ENCODE assay signal across 13 cellular contexts in genomic region chr17:1997146-1997586, GRCh38. TPM values are rescaled to one million over a fixed set of nuclear protein-coding genes. Genes with fewer than 3 reads are reported as not detected.
A peak's percentile ranks its signal among the peaks of the same experiment; 100 is the strongest.
DNase-seq lines count a peak whose midpoint lies in the region; ATAC-seq, FAIRE-seq and TF ChIP-seq lines count a peak whose summit lies in the region.
"Had no signal": no experiment of that assay in that cellular context is flagged by ENCODE, and none has a peak within 500 bp of the region (broad histone marks: within the 10 kb centered on the region; RNA-seq: fewer than 3 reads in every experiment).

No MANE protein-coding gene starts in this region.

- H3K4me3 ChIP-seq in CD8-positive, alpha-beta T cell (ENCODE audit: low read depth, low read length) = no peak overlapping the region
- H3K4me3 ChIP-seq in H1 (ENCODE audit: extremely low read depth in 1 of 4, insufficient read depth in 2 of 4, low read depth in 3 of 4, low read length in 4 of 4) = peak overlapping the region in 1 of 4 experiments; percentile 63; a peak in 2 of 8 replicates
- H3K4me3 ChIP-seq: PC-9 had no signal

- TF ChIP-seq CTCF in CD8-positive, alpha-beta T cell (IDR thresholded peaks at IDR 0.05) = no peak
- TF ChIP-seq CTCF in H1 (IDR thresholded peaks at IDR 0.05; ENCODE audit: control extremely low read depth in 1 of 3, insufficient read depth in 1 of 3, low read depth in 1 of 3, low read length in 3 of 3) = no peak

- H2AK5ac ChIP-seq in H1 (ENCODE audit: low read depth, low read length) = no peak overlapping the region

- H3K9me3 ChIP-seq in CD8-positive, alpha-beta T cell (ENCODE audit: low read length) = no peaks in the 10 kb centered on the region
- no peaks in the 10 kb centered on the region for H3K9me3 ChIP-seq in H1 (ENCODE audit: insufficient read depth in 2 of 2, low read depth in 1 of 2, low read length in 1 of 2)

- no peak for TF ChIP-seq RAD21 in H1 (IDR thresholded peaks at IDR 0.05 in 1 of 2, conservative IDR thresholded peaks at IDR 0.05 in 1 of 2; ENCODE audit: low read depth in 2 of 2, low read length in 2 of 2)

- no peak for TF ChIP-seq POLR2A in H1 (IDR thresholded peaks at IDR 0.05; ENCODE audit: control extremely low read depth in 1 of 2, low read depth in 2 of 2, low read length in 2 of 2)

- no peaks in the 10 kb centered on the region for H3K79me1 ChIP-seq in H1 (ENCODE audit: low read depth, low read length)

- peak overlapping the region; percentile 10; the same call in 1 of the 2 replicates for H2BK12ac ChIP-seq in H1 (ENCODE audit: low read depth, low read length)

- H3K36me3 Mint-ChIP-seq in CD8-positive, alpha-beta T cell = no peaks in the 10 kb centered on the region
- H3K36me3 Mint-ChIP-seq in activated T-cell treated with anti-CD3 and anti-CD28 coated beads, Interleukin-2, amount 50 U/mL, for 24 hours (ENCODE audit: low read depth) = no peaks in the 10 kb centered on the region
- H3K36me3 Mint-ChIP-seq: CD8-positive, alpha-beta memory T cell had no signal

- no peak for ATAC-seq in CD8-positive, alpha-beta T cell
- ATAC-seq: activated T-helper 17 cell treated with anti-CD3 and anti-CD28 coated beads, Interleukin-2, amount 50 U/mL, for 72 hours had no signal

- no peaks in the 10 kb centered on the region for H4K20me1 ChIP-seq in H1 (replicated peaks in 1 of 2; ENCODE audit: control insufficient read depth in 1 of 2, insufficient read depth in 2 of 2, low read length in 2 of 2)

- 0 out of 2 replicates have a peak overlapping the region, but pooled peaks have one; percentile 74 for H2BK15ac ChIP-seq in H1 (ENCODE audit: low read length)

- H2AFZ ChIP-seq in H1 (ENCODE audit: low read length) = no peak overlapping the region
- H2AFZ ChIP-seq: PC-9 had no signal

- no peak overlapping the region for H3K27ac ChIP-seq in CD8-positive, alpha-beta T cell (ENCODE audit: low read depth, low read length)
- H3K27ac ChIP-seq in H1 (ENCODE audit: low read depth, low read length) = no peak overlapping the region
- H3K27ac ChIP-seq: PC-9 had no signal

- peaks cover 26% of the 10 kb centered on the region for H3K27me3 Mint-ChIP-seq in CD8-positive, alpha-beta T cell (ENCODE audit: low read depth)
- H3K27me3 Mint-ChIP-seq in activated T-cell treated with anti-CD3 and anti-CD28 coated beads, Interleukin-2, amount 50 U/mL, for 24 hours = peaks cover 36% of the 10 kb centered on the region

- peaks cover 3% of the 10 kb centered on the region for H3K27me3 ChIP-seq in CD8-positive, alpha-beta T cell (ENCODE audit: insufficient read depth, low read length)
- peaks cover 8 to 28% (median 20%) of the 10 kb centered on the region in 4 experiments for H3K27me3 ChIP-seq in H1 (replicated peaks in 1 of 4; ENCODE audit: control insufficient read depth in 3 of 4, extremely low read depth in 1 of 4, insufficient read depth in 3 of 4, low read length in 3 of 4)

- H3K18ac ChIP-seq in H1 (ENCODE audit: extremely low read depth, low read length) = no peak overlapping the region

- intact Hi-C loops in CD8-positive, alpha-beta T cell (cut with DNase I, micrococcal nuclease) = no loop called here

- no peaks in the 10 kb centered on the region for H3K36me3 ChIP-seq in CD8-positive, alpha-beta T cell (ENCODE audit: insufficient read depth, low read length)
- no peaks in the 10 kb centered on the region for H3K36me3 ChIP-seq in H1 (ENCODE audit: control insufficient read depth in 2 of 4, insufficient read depth in 4 of 4, low read length in 3 of 4)

- H3K4me3 Mint-ChIP-seq in CD8-positive, alpha-beta T cell = peak overlapping the region; percentile 20
- H3K4me3 Mint-ChIP-seq in activated T-cell treated with anti-CD3 and anti-CD28 coated beads, Interleukin-2, amount 50 U/mL, for 24 hours = no peak overlapping the region
- H3K4me3 Mint-ChIP-seq: activated T-helper 17 cell treated with anti-CD3 and anti-CD28 coated beads, Interleukin-2, amount 50 U/mL, for 72 hours; CD8-positive, alpha-beta memory T cell had no signal

- no peaks in the 10 kb centered on the region for H3K4me1 ChIP-seq in CD8-positive, alpha-beta T cell (ENCODE audit: insufficient read depth, low read length)
- peaks cover 0 to 21% (median 12%) of the 10 kb centered on the region in 4 experiments; a peak in 6 of 7 replicates for H3K4me1 ChIP-seq in H1 (replicated peaks in 1 of 4; ENCODE audit: control insufficient read depth in 3 of 4, insufficient read depth in 4 of 4, low read length in 3 of 4)

- TF ChIP-seq EP300 in H1 (IDR thresholded peaks at IDR 0.05; ENCODE audit: borderline replicate concordance in 1 of 2, low read depth in 2 of 2, low read length in 2 of 2) = no peak

- H3K23ac ChIP-seq in H1 (ENCODE audit: insufficient read length) = no peak overlapping the region

- H3K23me2 ChIP-seq in H1 (ENCODE audit: low read depth, low read length) = peaks cover 4% of the 10 kb centered on the region; the same call in 1 of the 2 replicates

- no peak overlapping the region for H3K27ac Mint-ChIP-seq in CD8-positive, alpha-beta T cell
- no peak overlapping the region for H3K27ac Mint-ChIP-seq in activated T-cell treated with anti-CD3 and anti-CD28 coated beads, Interleukin-2, amount 50 U/mL, for 24 hours
- H3K27ac Mint-ChIP-seq: activated T-helper 17 cell treated with anti-CD3 and anti-CD28 coated beads, Interleukin-2, amount 50 U/mL, for 72 hours had no signal

- H3K4ac ChIP-seq in H1 (replicated peaks; ENCODE audit: insufficient read length, low read depth, low read length) = no peak overlapping the region

- POLR2A ChIA-PET in CD8-positive, alpha-beta T cell (lab: Charles Lee) = no interaction called here
- POLR2A ChIA-PET in H1 (lab: Charles Lee; ENCODE audit: partially characterized antibody) = no interaction called here

- WGBS in H1 (ENCODE audit: extremely low coverage in 1 of 2, insufficient coverage in 1 of 2, insufficient read length in 1 of 2, insufficient replicate concordance in 2 of 2, low coverage in 1 of 2, low lambda C conversion rate in 2 of 2, missing lambda C conversion rate in 1 of 2), 2 experiments = 76% methylated on average over 12 of the region's 12 CpGs; no CpG with 5 or more reads in 1 of the 2 experiments

- H4K8ac ChIP-seq in H1 (ENCODE audit: extremely low read depth, insufficient read depth, low read length) = no peak overlapping the region

- H3K79me2 ChIP-seq in H1 (ENCODE audit: control insufficient read depth in 1 of 2, insufficient read depth in 2 of 2, low read length in 2 of 2) = no peaks in the 10 kb centered on the region

- DNase-seq in CD8-positive, alpha-beta T cell = no peak
- DNase-seq in NCI-H526 treated with DMSO at 0.1 percent for 48 hours (lab: John Stamatoyannopoulos, UW) = peak; percentile 34
- DNase-seq in H1 (ENCODE audit: low read depth in 1 of 2, low spot score in 2 of 2) = no peak
- peak; percentile 65 for DNase-seq in mucosa of gallbladder (ENCODE audit: low spot score)
- DNase-seq in activated T-cell treated with anti-CD3 and anti-CD28 coated beads, Interleukin-2, amount 50 U/mL, for 24 hours = no peak
- no peak for DNase-seq in NCI-H1417 (lab: John Stamatoyannopoulos, UW)
- DNase-seq in COLO668 (lab: John Stamatoyannopoulos, UW; ENCODE audit: unreplicated experiment) = no peak
- no peak for DNase-seq in stimulated activated CD4-positive, alpha-beta T cell treated with anti-CD3 and anti-CD28 coated beads, Interleukin-1b, Interleukin-23, amount 100 ng/mL, for 48 hours
- DNase-seq: activated CD4-positive, CD25-positive, alpha-beta regulatory T cell; CD8-positive, alpha-beta memory T cell; NCI-H1417 treated with DMSO at 0.1 percent for 48 hours; PC-9 had no signal

- no peak overlapping the region for H4K5ac ChIP-seq in H1 (ENCODE audit: insufficient read length, low read depth, low read length)

- H3K9me3 Mint-ChIP-seq in CD8-positive, alpha-beta T cell = no peaks in the 10 kb centered on the region
- H3K9me3 Mint-ChIP-seq in activated T-cell treated with anti-CD3 and anti-CD28 coated beads, Interleukin-2, amount 50 U/mL, for 24 hours = no peaks in the 10 kb centered on the region
- H3K9me3 Mint-ChIP-seq: activated T-helper 17 cell treated with anti-CD3 and anti-CD28 coated beads, Interleukin-2, amount 50 U/mL, for 72 hours; CD8-positive, alpha-beta memory T cell had no signal

- H2BK20ac ChIP-seq in H1 (ENCODE audit: low read length) = 0 out of 2 replicates have a peak overlapping the region, but pooled peaks have one; percentile 22

- H2BK120ac ChIP-seq in H1 (replicated peaks; ENCODE audit: low read depth, low read length) = no peak overlapping the region

- FAIRE-seq in H1 (lab: Jason Lieb, UNC) = peak; percentile 58

- H4K91ac ChIP-seq in H1 (replicated peaks; ENCODE audit: insufficient read length, low read length) = no peak overlapping the region

- no peak overlapping the region for H3K14ac ChIP-seq in H1 (ENCODE audit: insufficient read length)

- CTCF ChIA-PET in CD8-positive, alpha-beta T cell (lab: Charles Lee) = no interaction called here
- CTCF ChIA-PET in H1 (lab: Charles Lee; ENCODE audit: partially characterized antibody) = interaction anchor here (0.6 to 2.2 kb wide), 3 partner anchors 14 to 88 kb away, joined by 3 to 6 read pairs (median 6); partner anchors contain the start of gene RTN4RL1

- H2BK5ac ChIP-seq in H1 (ENCODE audit: low read depth, low read length) = no peak overlapping the region

- no peak overlapping the region for H3K56ac ChIP-seq in H1 (replicated peaks; ENCODE audit: insufficient read length, low read depth, low read length)

- H3K4me2 ChIP-seq in H1 (ENCODE audit: insufficient read depth in 1 of 2, low read depth in 2 of 2, low read length in 2 of 2) = peak overlapping the region; percentile 64 to 73
- H3K4me2 ChIP-seq: PC-9 had no signal

- H3K4me1 Mint-ChIP-seq in CD8-positive, alpha-beta T cell (ENCODE audit: low read depth) = peaks cover 4% of the 10 kb centered on the region
- H3K4me1 Mint-ChIP-seq in activated T-cell treated with anti-CD3 and anti-CD28 coated beads, Interleukin-2, amount 50 U/mL, for 24 hours (ENCODE audit: low read depth) = no peaks in the 10 kb centered on the region
- H3K4me1 Mint-ChIP-seq: activated T-helper 17 cell treated with anti-CD3 and anti-CD28 coated beads, Interleukin-2, amount 50 U/mL, for 72 hours had no signal

- H3K9ac ChIP-seq in H1 (replicated peaks in 1 of 4; ENCODE audit: extremely low read depth in 1 of 4, low read depth in 3 of 4, low read length in 3 of 4) = no peak overlapping the region

RNA-seq across cellular contexts. Expression of gene RTN4RL1, which starts 28.0 kb away (rescaled TPM):
- not detected for total RNA-seq in CD8-positive, alpha-beta T cell
- 0.11 TPM in 1 of 2 replicates, not detected in the other for total RNA-seq in H1 (2021; fragmentation: NEBNext Ultra II Directional; extraction: Animal tissue kit (Norgen Biotek cat#: 25700))
- polyA plus RNA-seq in H1 (2011; rRNA removed) = 0.09 and 0.11 TPM in 2 replicates
- polyA plus RNA-seq in H1 (2011; cell fraction: cytosol; rRNA removed) = 0.10 TPM
- 0.07 TPM for polyA plus RNA-seq in H1 (2011; cell fraction: nucleus; rRNA removed)
- polyA plus RNA-seq in H1 (2012, experiment 1 of 2) = 0.11 to 0.17 TPM (median 0.14 TPM) in 3 of 4 replicates, not detected in the other
- 0.12 TPM for polyA plus RNA-seq in H1 (2012, experiment 2 of 2)
- 0.06 TPM for polyA plus RNA-seq in H1 (2013, experiment 1 of 2)
- polyA plus RNA-seq in H1 (2013, experiment 2 of 2) = 0.04 TPM
- 0.03 and 0.05 TPM in 2 replicates for polyA minus RNA-seq in H1 (2011; rRNA and poly(A)+ RNA removed)
- not detected for polyA minus RNA-seq in H1 (2011; cell fraction: cytosol; rRNA and poly(A)+ RNA removed)
- polyA minus RNA-seq in H1 (2011; cell fraction: nucleus; rRNA and poly(A)+ RNA removed) = not detected
- 9.3 TPM for total RNA-seq in mucosa of gallbladder

RNA-seq across cellular contexts. Expression of gene DPH1, which starts 32.8 kb away (rescaled TPM):
- total RNA-seq in CD8-positive, alpha-beta T cell = 100 to 1,000 TPM; 128 to 149 TPM
- total RNA-seq in H1 (2021; fragmentation: NEBNext Ultra II Directional; extraction: Animal tissue kit (Norgen Biotek cat#: 25700)) = 24.9 and 27.1 TPM in 2 replicates
- 30.0 and 48.3 TPM in 2 replicates for polyA plus RNA-seq in H1 (2011; rRNA removed)
- polyA plus RNA-seq in H1 (2011; cell fraction: cytosol; rRNA removed) = 26.0 TPM
- polyA plus RNA-seq in H1 (2011; cell fraction: nucleus; rRNA removed) = 76.8 TPM
- polyA plus RNA-seq in H1 (2012, experiment 1 of 2) = 14.1 to 21.6 TPM (median 19.7 TPM) in 4 replicates
- 16.4 TPM for polyA plus RNA-seq in H1 (2012, experiment 2 of 2)
- polyA plus RNA-seq in H1 (2013, experiment 1 of 2) = 13.4 TPM
- 12.3 TPM for polyA plus RNA-seq in H1 (2013, experiment 2 of 2)
- polyA minus RNA-seq in H1 (2011; rRNA and poly(A)+ RNA removed) = 22.8 and 35.7 TPM in 2 replicates
- 15.0 TPM for polyA minus RNA-seq in H1 (2011; cell fraction: cytosol; rRNA and poly(A)+ RNA removed)
- 34.4 TPM for polyA minus RNA-seq in H1 (2011; cell fraction: nucleus; rRNA and poly(A)+ RNA removed)
- total RNA-seq in mucosa of gallbladder = 51.5 TPM

RNA-seq across cellular contexts. Expression of gene OVCA2, which starts 44.7 kb away (rescaled TPM):
- 10 to 100 TPM; 38.7 to 48.2 TPM for total RNA-seq in CD8-positive, alpha-beta T cell
- 14.9 and 15.3 TPM in 2 replicates for total RNA-seq in H1 (2021; fragmentation: NEBNext Ultra II Directional; extraction: Animal tissue kit (Norgen Biotek cat#: 25700))
- polyA plus RNA-seq in H1 (2011; rRNA removed) = 34.5 and 37.0 TPM in 2 replicates
- polyA plus RNA-seq in H1 (2011; cell fraction: cytosol; rRNA removed) = 24.4 TPM
- polyA plus RNA-seq in H1 (2011; cell fraction: nucleus; rRNA removed) = 22.7 TPM
- polyA plus RNA-seq in H1 (2012, experiment 1 of 2) = 17.7 to 21.4 TPM (median 18.6 TPM) in 4 replicates
- 42.5 TPM for polyA plus RNA-seq in H1 (2012, experiment 2 of 2)
- 23.4 TPM for polyA plus RNA-seq in H1 (2013, experiment 1 of 2)
- 23.8 TPM for polyA plus RNA-seq in H1 (2013, experiment 2 of 2)
- 18.9 TPM in 2 replicates for polyA minus RNA-seq in H1 (2011; rRNA and poly(A)+ RNA removed)
- 7.5 TPM for polyA minus RNA-seq in H1 (2011; cell fraction: cytosol; rRNA and poly(A)+ RNA removed)
- polyA minus RNA-seq in H1 (2011; cell fraction: nucleus; rRNA and poly(A)+ RNA removed) = 5.2 TPM
- total RNA-seq in mucosa of gallbladder = 31.8 TPM

RNA-seq across cellular contexts. Expression of gene HIC1, which starts 57.7 kb away (rescaled TPM):
- 10 to 100 TPM; 12.1 to 13.0 TPM for total RNA-seq in CD8-positive, alpha-beta T cell
- 0.09 and 0.19 TPM in 2 replicates for total RNA-seq in H1 (2021; fragmentation: NEBNext Ultra II Directional; extraction: Animal tissue kit (Norgen Biotek cat#: 25700))
- polyA plus RNA-seq in H1 (2011; rRNA removed) = 0.06 and 0.11 TPM in 2 replicates
- 0.09 TPM for polyA plus RNA-seq in H1 (2011; cell fraction: cytosol; rRNA removed)
- polyA plus RNA-seq in H1 (2011; cell fraction: nucleus; rRNA removed) = 0.20 TPM
- polyA plus RNA-seq in H1 (2012, experiment 1 of 2) = 0.09 to 0.24 TPM (median 0.20 TPM) in 4 replicates
- 0.20 TPM for polyA plus RNA-seq in H1 (2012, experiment 2 of 2)
- 0.02 TPM for polyA plus RNA-seq in H1 (2013, experiment 1 of 2)
- 0.11 TPM for polyA plus RNA-seq in H1 (2013, experiment 2 of 2)
- polyA minus RNA-seq in H1 (2011; rRNA and poly(A)+ RNA removed) = 0.22 TPM in 1 of 2 replicates, not detected in the other
- not detected for polyA minus RNA-seq in H1 (2011; cell fraction: cytosol; rRNA and poly(A)+ RNA removed)
- 0.30 TPM for polyA minus RNA-seq in H1 (2011; cell fraction: nucleus; rRNA and poly(A)+ RNA removed)
- total RNA-seq in mucosa of gallbladder = 20.8 TPM

Comparison
In these comparisons a context has a peak if more than half of its experiments do, and no peak if none do; other contexts are left out.
1. DNase-seq: peak in NCI-H526 treated with DMSO at 0.1 percent for 48 hours (single experiment) and mucosa of gallbladder (single experiment); none in CD8-positive, alpha-beta T cell (0 of 7), H1 (0 of 2), activated T-cell treated with anti-CD3 and anti-CD28 coated beads, Interleukin-2, amount 50 U/mL, for 24 hours (single experiment), NCI-H1417 (0 of 3), COLO668 (single experiment) and stimulated activated CD4-positive, alpha-beta T cell treated with anti-CD3 and anti-CD28 coated beads, Interleukin-1b, Interleukin-23, amount 100 ng/mL, for 48 hours (single experiment).